22 cellular contexts compared by ENCODE assay signal in genomic region chr1:114112775-114113174, GRCh38. TPM values are rescaled to one million over a fixed set of nuclear protein-coding genes. Genes with fewer than 3 reads are reported as not detected.
"Had no signal": no experiment of that assay in that cellular context is flagged by ENCODE, and none has a peak within 500 bp of the region (broad histone marks: within the 10 kb centered on the region; RNA-seq: fewer than 3 reads in every experiment).

No MANE protein-coding gene starts in this region.

- H3K4me3 Mint-ChIP-seq: activated CD4-positive, alpha-beta T cell treated with anti-CD3 and anti-CD28 coated beads, Interleukin-2, amount 10 ng/mL, durations not matched to agents 7 days and 5 days; activated naive CD8-positive, alpha-beta T cell; activated T-cell treated with anti-CD3 and anti-CD28 coated beads, Interleukin-2, amount 50 U/mL, for 72 hours; effector memory CD8-positive, alpha-beta T cell; mesothelial cell of epicardium; neural crest cell; stimulated activated naive CD8-positive, alpha-beta T cell treated with anti-CD3 and anti-CD28 coated beads, Interleukin-15, amount 100 ng/mL, for 72 hours had no signal

- ATAC-seq: activated T-cell treated with anti-CD3 and anti-CD28 coated beads, Interleukin-2, amount 50 U/mL, for 72 hours; effector memory CD8-positive, alpha-beta T cell; left lobe of liver; right cardiac atrium; stimulated activated naive CD8-positive, alpha-beta T cell treated with anti-CD3 and anti-CD28 coated beads, Interleukin-15, amount 100 ng/mL, for 72 hours had no signal

- H3K27ac Mint-ChIP-seq: activated CD4-positive, alpha-beta T cell treated with anti-CD3 and anti-CD28 coated beads, Interleukin-2, amount 10 ng/mL, durations not matched to agents 7 days and 5 days; activated naive CD8-positive, alpha-beta T cell; activated T-cell treated with anti-CD3 and anti-CD28 coated beads, Interleukin-2, amount 50 U/mL, for 72 hours; mesothelial cell of epicardium; type B pancreatic cell had no signal

- H3K4me2 ChIP-seq: hepatocyte had no signal

- H3K4me3 ChIP-seq: hepatocyte, lung, prostate gland, suprapubic skin had no signal

- H3K36me3 Mint-ChIP-seq: activated naive CD8-positive, alpha-beta T cell; mesothelial cell of epicardium; type B pancreatic cell had no signal

- H3K27me3 Mint-ChIP-seq: activated CD4-positive, alpha-beta T cell treated with anti-CD3 and anti-CD28 coated beads, Interleukin-2, amount 10 ng/mL, durations not matched to agents 7 days and 5 days; activated naive CD8-positive, alpha-beta T cell; effector memory CD8-positive, alpha-beta T cell; stimulated activated naive CD8-positive, alpha-beta T cell treated with anti-CD3 and anti-CD28 coated beads, Interleukin-15, amount 100 ng/mL, for 72 hours had no signal

- H3K4me1 ChIP-seq: prostate gland had no signal

- H3K27me3 ChIP-seq: hepatocyte had no signal

- DNase-seq: activated CD4-positive, alpha-beta T cell treated with anti-CD3 and anti-CD28 coated beads, Interleukin-2, amount 10 ng/mL, durations not matched to agents 7 days and 5 days; activated gamma-delta T cell; activated T-cell treated with anti-CD3 and anti-CD28 coated beads, Interleukin-2, amount 50 U/mL, for 72 hours; effector memory CD8-positive, alpha-beta T cell; right cardiac atrium; stimulated activated CD4-positive, alpha-beta T cell treated with anti-CD3 and anti-CD28 coated beads, Interleukin-2, amount 100 ng/mL, for 24 hours; stimulated activated naive CD8-positive, alpha-beta T cell treated with anti-CD3 and anti-CD28 coated beads, Interleukin-15, amount 100 ng/mL, for 72 hours; T-helper 1 cell; T-helper 9 cell had no signal

- H3K36me3 ChIP-seq: prostate gland, suprapubic skin had no signal

- H3K4me1 Mint-ChIP-seq: mesothelial cell of epicardium had no signal

- H3K27ac ChIP-seq: hepatocyte, prostate gland, suprapubic skin had no signal

- H3K9me3 Mint-ChIP-seq: activated CD4-positive, alpha-beta T cell treated with anti-CD3 and anti-CD28 coated beads, Interleukin-2, amount 10 ng/mL, durations not matched to agents 7 days and 5 days; activated T-cell treated with anti-CD3 and anti-CD28 coated beads, Interleukin-2, amount 50 U/mL, for 72 hours; effector memory CD8-positive, alpha-beta T cell; mesothelial cell of epicardium; stimulated activated naive CD8-positive, alpha-beta T cell treated with anti-CD3 and anti-CD28 coated beads, Interleukin-15, amount 100 ng/mL, for 72 hours; type B pancreatic cell had no signal

- H3K9me3 ChIP-seq: prostate gland, suprapubic skin had no signal

RNA-seq across cellular contexts. Expression of gene SYT6, which starts 40.9 kb away (rescaled TPM):
- total RNA-seq: activated CD4-positive, alpha-beta T cell treated with anti-CD3 and anti-CD28 coated beads, Interleukin-2, amount 10 ng/mL, durations not matched to agents 7 days and 5 days; activated CD8-positive, alpha-beta memory T cell treated with anti-CD3 and anti-CD28 coated beads for 36 hours; activated T-cell treated with anti-CD3 and anti-CD28 coated beads, Interleukin-2, amount 50 U/mL, for 72 hours; chondrocyte; dermis microvascular lymphatic vessel endothelial cell; fibroblast of villous mesenchyme; right cardiac atrium had no signal
